ENCODE assay signal across 1 cellular context in the genomic region with DNA sequence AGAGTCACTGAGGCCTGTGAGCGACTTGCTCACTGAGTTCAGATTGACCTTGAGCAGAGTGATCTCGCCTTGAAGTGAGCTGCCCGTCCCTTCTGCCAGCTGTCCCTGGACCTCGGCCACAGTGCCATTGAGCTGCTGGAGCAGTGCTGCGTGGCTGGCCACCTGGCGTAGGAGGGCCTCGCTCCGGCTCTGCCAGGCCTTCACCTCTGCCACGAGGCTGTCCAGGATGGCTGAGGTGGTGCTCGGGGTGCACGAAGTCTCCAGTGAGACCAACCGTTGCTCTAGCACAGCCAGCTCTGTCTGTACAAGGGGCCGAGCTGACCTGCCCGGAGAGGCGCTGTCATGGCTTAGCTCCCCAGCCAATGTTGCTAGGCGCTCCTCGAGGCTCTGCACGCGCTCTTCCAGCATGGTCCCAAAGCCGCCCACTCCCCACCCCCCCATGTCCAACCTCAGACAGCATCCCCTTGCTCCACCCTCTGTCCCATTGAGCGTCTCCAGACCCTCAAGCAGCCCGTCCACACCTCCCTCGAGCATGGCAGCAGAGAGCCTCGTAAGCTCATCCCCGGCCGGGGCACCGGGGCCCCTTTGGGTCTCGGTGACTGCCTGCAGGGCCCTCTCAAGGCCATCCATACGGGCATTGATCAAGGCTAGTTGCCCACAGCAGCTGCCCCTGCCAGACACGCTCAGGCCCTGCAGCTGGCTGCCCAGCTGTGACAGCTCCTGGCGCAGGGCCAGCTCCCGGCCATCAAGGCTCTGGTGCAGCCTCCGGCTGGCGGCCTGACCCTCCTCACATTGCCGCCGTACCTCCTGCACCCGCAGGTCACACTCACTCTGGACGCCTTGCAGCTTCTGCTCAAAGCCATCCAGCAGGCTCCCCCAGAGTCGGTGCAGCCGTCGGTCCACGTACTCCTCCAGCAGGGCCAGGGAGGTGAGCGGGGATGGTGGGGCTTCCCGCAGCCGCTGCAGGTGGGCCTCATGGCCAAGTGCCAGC.
TF ChIP-seq lines count a peak whose summit lies in the region.

No MANE protein-coding gene starts in this region.

TF ChIP-seq in HepG2, 621 proteins besides CTCF, POLR2A, EP300 and RAD21 (continued from another document and continues in another):
- TF ChIP-seq, protein P1, sequence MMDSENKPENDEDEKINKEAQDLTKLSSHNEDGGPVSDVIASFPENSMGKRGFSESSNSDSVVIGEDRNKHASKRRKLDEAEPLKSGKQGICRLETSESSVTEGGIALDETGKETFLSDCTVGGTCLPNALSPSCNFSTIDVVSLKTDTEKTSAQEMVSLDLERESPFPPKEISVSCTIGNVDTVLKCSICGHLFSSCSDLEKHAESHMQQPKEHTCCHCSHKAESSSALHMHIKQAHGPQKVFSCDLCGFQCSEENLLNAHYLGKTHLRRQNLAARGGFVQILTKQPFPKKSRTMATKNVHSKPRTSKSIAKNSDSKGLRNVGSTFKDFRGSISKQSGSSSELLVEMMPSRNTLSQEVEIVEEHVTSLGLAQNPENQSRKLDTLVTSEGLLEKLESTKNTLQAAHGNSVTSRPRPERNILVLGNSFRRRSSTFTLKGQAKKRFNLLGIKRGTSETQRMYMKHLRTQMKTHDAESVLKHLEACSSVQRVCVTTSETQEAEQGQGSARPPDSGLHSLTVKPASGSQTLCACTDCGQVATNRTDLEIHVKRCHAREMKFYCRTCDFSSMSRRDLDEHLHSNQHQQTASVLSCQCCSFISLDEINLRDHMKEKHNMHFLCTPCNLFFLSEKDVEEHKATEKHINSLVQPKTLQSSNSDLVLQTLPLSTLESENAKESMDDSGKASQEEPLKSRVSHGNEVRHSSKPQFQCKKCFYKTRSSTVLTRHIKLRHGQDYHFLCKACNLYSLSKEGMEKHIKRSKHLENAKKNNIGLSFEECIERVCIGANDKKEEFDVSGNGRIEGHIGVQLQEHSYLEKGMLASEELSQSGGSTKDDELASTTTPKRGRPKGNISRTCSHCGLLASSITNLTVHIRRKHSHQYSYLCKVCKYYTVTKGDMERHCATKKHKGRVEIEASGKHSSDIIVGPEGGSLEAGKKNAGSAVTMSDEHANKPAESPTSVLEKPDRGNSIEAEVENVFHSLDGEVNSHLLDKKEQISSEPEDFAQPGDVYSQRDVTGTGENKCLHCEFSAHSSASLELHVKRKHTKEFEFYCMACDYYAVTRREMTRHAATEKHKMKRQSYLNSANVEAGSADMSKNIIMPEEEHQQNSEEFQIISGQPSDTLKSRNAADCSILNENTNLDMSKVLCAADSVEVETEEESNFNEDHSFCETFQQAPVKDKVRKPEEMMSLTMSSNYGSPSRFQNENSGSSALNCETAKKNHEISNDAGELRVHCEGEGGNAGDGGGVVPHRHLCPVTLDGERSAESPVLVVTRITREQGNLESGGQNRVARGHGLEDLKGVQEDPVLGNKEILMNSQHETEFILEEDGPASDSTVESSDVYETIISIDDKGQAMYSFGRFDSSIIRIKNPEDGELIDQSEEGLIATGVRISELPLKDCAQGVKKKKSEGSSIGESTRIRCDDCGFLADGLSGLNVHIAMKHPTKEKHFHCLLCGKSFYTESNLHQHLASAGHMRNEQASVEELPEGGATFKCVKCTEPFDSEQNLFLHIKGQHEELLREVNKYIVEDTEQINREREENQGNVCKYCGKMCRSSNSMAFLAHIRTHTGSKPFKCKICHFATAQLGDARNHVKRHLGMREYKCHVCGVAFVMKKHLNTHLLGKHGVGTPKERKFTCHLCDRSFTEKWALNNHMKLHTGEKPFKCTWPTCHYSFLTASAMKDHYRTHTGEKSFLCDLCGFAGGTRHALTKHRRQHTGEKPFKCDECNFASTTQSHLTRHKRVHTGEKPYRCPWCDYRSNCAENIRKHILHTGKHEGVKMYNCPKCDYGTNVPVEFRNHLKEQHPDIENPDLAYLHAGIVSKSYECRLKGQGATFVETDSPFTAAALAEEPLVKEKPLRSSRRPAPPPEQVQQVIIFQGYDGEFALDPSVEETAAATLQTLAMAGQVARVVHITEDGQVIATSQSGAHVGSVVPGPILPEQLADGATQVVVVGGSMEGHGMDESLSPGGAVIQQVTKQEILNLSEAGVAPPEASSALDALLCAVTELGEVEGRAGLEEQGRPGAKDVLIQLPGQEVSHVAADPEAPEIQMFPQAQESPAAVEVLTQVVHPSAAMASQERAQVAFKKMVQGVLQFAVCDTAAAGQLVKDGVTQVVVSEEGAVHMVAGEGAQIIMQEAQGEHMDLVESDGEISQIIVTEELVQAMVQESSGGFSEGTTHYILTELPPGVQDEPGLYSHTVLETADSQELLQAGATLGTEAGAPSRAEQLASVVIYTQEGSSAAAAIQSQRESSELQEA (CRISPR knock-in tag; IDR thresholded peaks at IDR 0.05; ENCODE audit: not compliant biosample characterization), result no peak
- TF ChIP-seq, protein P2, sequence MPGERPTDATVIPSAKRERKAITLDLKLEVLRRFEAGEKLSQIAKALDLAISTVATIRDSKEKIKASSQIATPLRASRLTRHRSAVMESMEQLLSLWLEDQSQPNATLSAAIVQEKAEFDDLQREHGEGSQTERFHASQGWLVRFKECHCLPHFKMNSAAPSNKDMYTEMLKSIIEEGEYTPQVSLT (CRISPR knock-in tag; IDR thresholded peaks at IDR 0.05; ENCODE audit: borderline replicate concordance, low read depth), result no peak
- TF ChIP-seq ZNF776 (CRISPR knock-in tag; IDR thresholded peaks at IDR 0.05) (peak; percentile 34; the same call in 1 of the 2 replicates), CENPT (CRISPR knock-in tag; IDR thresholded peaks at IDR 0.05; ENCODE audit: low read depth) (no peak), CC2D1A (CRISPR knock-in tag; IDR thresholded peaks at IDR 0.05) (no peak), SMYD3 (CRISPR knock-in tag; IDR thresholded peaks at IDR 0.05) (no peak), ZNF451 (CRISPR knock-in tag; IDR thresholded peaks at IDR 0.05) (0 out of 2 replicates have a peak, but pooled peaks have one; percentile 17), ZBTB20 (CRISPR knock-in tag; IDR thresholded peaks at IDR 0.05; ENCODE audit: borderline replicate concordance, low read depth) (no peak), JUN (CRISPR knock-in tag; IDR thresholded peaks at IDR 0.05) (no peak), MAZ (IDR thresholded peaks at IDR 0.05; ENCODE audit: borderline replicate concordance, low read depth, low read length) (no peak), MAZ (CRISPR knock-in tag; IDR thresholded peaks at IDR 0.05; ENCODE audit: low read depth) (no peak), SP5 (CRISPR knock-in tag; IDR thresholded peaks at IDR 0.05; ENCODE audit: borderline replicate concordance, low read depth) (no peak), HNRNPLL (IDR thresholded peaks at IDR 0.05; ENCODE audit: low read depth, low read length, poor library complexity, severe bottlenecking) (no peak), PAX8 (CRISPR knock-in tag; IDR thresholded peaks at IDR 0.05; ENCODE audit: borderline replicate concordance) (no peak)
- TF ChIP-seq, protein P3, sequence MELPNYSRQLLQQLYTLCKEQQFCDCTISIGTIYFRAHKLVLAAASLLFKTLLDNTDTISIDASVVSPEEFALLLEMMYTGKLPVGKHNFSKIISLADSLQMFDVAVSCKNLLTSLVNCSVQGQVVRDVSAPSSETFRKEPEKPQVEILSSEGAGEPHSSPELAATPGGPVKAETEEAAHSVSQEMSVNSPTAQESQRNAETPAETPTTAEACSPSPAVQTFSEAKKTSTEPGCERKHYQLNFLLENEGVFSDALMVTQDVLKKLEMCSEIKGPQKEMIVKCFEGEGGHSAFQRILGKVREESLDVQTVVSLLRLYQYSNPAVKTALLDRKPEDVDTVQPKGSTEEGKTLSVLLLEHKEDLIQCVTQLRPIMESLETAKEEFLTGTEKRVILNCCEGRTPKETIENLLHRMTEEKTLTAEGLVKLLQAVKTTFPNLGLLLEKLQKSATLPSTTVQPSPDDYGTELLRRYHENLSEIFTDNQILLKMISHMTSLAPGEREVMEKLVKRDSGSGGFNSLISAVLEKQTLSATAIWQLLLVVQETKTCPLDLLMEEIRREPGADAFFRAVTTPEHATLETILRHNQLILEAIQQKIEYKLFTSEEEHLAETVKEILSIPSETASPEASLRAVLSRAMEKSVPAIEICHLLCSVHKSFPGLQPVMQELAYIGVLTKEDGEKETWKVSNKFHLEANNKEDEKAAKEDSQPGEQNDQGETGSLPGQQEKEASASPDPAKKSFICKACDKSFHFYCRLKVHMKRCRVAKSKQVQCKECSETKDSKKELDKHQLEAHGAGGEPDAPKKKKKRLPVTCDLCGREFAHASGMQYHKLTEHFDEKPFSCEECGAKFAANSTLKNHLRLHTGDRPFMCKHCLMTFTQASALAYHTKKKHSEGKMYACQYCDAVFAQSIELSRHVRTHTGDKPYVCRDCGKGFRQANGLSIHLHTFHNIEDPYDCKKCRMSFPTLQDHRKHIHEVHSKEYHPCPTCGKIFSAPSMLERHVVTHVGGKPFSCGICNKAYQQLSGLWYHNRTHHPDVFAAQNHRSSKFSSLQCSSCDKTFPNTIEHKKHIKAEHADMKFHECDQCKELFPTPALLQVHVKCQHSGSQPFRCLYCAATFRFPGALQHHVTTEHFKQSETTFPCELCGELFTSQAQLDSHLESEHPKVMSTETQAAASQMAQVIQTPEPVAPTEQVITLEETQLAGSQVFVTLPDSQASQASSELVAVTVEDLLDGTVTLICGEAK (IDR thresholded peaks at IDR 0.05), result no peak
- TF ChIP-seq, protein P3 (CRISPR knock-in tag; IDR thresholded peaks at IDR 0.05), result no peak
- TF ChIP-seq, protein P4, sequence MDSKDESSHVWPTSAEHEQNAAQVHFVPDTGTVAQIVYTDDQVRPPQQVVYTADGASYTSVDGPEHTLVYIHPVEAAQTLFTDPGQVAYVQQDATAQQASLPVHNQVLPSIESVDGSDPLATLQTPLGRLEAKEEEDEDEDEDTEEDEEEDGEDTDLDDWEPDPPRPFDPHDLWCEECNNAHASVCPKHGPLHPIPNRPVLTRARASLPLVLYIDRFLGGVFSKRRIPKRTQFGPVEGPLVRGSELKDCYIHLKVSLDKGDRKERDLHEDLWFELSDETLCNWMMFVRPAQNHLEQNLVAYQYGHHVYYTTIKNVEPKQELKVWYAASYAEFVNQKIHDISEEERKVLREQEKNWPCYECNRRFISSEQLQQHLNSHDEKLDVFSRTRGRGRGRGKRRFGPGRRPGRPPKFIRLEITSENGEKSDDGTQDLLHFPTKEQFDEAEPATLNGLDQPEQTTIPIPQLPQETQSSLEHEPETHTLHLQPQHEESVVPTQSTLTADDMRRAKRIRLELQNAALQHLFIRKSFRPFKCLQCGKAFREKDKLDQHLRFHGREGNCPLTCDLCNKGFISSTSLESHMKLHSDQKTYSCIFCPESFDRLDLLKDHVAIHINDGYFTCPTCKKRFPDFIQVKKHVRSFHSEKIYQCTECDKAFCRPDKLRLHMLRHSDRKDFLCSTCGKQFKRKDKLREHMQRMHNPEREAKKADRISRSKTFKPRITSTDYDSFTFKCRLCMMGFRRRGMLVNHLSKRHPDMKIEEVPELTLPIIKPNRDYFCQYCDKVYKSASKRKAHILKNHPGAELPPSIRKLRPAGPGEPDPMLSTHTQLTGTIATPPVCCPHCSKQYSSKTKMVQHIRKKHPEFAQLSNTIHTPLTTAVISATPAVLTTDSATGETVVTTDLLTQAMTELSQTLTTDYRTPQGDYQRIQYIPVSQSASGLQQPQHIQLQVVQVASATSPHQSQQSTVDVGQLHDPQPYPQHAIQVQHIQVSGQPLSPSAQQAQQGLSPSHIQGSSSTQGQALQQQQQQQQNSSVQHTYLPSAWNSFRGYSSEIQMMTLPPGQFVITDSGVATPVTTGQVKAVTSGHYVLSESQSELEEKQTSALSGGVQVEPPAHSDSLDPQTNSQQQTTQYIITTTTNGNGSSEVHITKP (CRISPR knock-in tag; IDR thresholded peaks at IDR 0.05; ENCODE audit: low read depth), result no peak
- TF ChIP-seq, protein P5, sequence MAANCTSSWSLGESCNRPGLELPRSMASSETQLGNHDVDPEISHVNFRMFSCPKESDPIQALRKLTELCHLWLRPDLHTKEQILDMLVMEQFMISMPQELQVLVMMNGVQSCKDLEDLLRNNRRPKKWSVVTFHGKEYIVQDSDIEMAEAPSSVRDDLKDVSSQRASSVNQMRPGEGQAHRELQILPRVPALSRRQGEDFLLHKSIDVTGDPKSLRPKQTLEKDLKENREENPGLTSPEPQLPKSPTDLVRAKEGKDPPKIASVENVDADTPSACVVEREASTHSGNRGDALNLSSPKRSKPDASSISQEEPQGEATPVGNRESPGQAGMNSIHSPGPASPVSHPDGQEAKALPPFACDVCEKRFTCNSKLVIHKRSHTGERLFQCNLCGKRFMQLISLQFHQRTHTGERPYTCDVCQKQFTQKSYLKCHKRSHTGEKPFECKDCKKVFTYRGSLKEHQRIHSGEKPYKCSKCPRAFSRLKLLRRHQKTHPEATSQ (CRISPR knock-in tag; IDR thresholded peaks at IDR 0.05; ENCODE audit: borderline replicate concordance), result no peak
- TF ChIP-seq, protein P6, sequence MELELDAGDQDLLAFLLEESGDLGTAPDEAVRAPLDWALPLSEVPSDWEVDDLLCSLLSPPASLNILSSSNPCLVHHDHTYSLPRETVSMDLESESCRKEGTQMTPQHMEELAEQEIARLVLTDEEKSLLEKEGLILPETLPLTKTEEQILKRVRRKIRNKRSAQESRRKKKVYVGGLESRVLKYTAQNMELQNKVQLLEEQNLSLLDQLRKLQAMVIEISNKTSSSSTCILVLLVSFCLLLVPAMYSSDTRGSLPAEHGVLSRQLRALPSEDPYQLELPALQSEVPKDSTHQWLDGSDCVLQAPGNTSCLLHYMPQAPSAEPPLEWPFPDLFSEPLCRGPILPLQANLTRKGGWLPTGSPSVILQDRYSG (CRISPR knock-in tag; IDR thresholded peaks at IDR 0.05), result no peak
